In genomic region chr15:73984208-73984979, GRCh38 we compare ENCODE assay signal across 10 cellular contexts. TPM values are rescaled to one million over a fixed set of nuclear protein-coding genes. Genes with fewer than 3 reads are reported as not detected.
DNase-seq lines count a peak whose midpoint lies in the region; ATAC-seq, FAIRE-seq and TF ChIP-seq lines count a peak whose summit lies in the region.
"Had no signal": no experiment of that assay in that cellular context is flagged by ENCODE, and none has a peak within 500 bp of the region (broad histone marks: within the 10 kb centered on the region; RNA-seq: fewer than 3 reads in every experiment).

No MANE protein-coding gene starts in this region.

- dilution Hi-C loops in keratinocyte (cut with MboI; ENCODE audit: extremely low pct_ligation_motif_present, low sequenced_read_pairs) = no loop called here

- TF ChIP-seq RAD21 in Ishikawa (IDR thresholded peaks at IDR 0.05; ENCODE audit: low read depth) = no peak

- no peak overlapping the region for H3K9ac ChIP-seq in keratinocyte (ENCODE audit: control insufficient read depth, extremely low read depth, insufficient read depth, low read length)

- no peak for TF ChIP-seq CTCF in keratinocyte (optimal IDR thresholded peaks at IDR 0.05 in 1 of 3, IDR thresholded peaks at IDR 0.05 in 1 of 3, conservative IDR thresholded peaks at IDR 0.05 in 1 of 3; ENCODE audit: extremely low read depth in 1 of 3, insufficient read depth in 2 of 3, low read length in 3 of 3)

- peak overlapping the region; percentile 68 for H3K27ac Mint-ChIP-seq in activated T-helper 1 cell treated with anti-CD3 and anti-CD28 coated beads, Interleukin-12 subunit alpha, Interleukin-12 subunit beta, Interleukin-2, Interleukin-4 antibody, amounts not matched to agents 30 ng/mL and 10 ng/mL and 1 ng/mL, durations not matched to agents 14 hours and 24 hours and 36 hours
- peak overlapping the region; percentile 62 for H3K27ac Mint-ChIP-seq in stimulated activated memory B cell treated with anti-CD40 and anti-IgM and Interleukin-4, amounts not matched to agents 10 μg/mL and 1 μg/mL and 100 μg/mL, for 72 hours

- H3K27ac ChIP-seq in keratinocyte (ENCODE audit: control insufficient read depth, insufficient read depth, low read length) = no peak overlapping the region

- H2AFZ ChIP-seq in keratinocyte (ENCODE audit: control insufficient read depth, low read length) = no peak overlapping the region

- peaks cover 3% of the 10 kb centered on the region for H3K36me3 Mint-ChIP-seq in activated T-helper 1 cell treated with anti-CD3 and anti-CD28 coated beads, Interleukin-12 subunit alpha, Interleukin-12 subunit beta, Interleukin-2, Interleukin-4 antibody, amounts not matched to agents 30 ng/mL and 10 ng/mL and 1 ng/mL, durations not matched to agents 14 hours and 24 hours and 36 hours (ENCODE audit: low read depth)
- peaks cover 22% of the 10 kb centered on the region for H3K36me3 Mint-ChIP-seq in stimulated activated memory B cell treated with anti-CD40 and anti-IgM and Interleukin-4, amounts not matched to agents 10 μg/mL and 1 μg/mL and 100 μg/mL, for 72 hours

- no peaks in the 10 kb centered on the region for H3K27me3 Mint-ChIP-seq in activated T-helper 1 cell treated with anti-CD3 and anti-CD28 coated beads, Interleukin-12 subunit alpha, Interleukin-12 subunit beta, Interleukin-2, Interleukin-4 antibody, amounts not matched to agents 30 ng/mL and 10 ng/mL and 1 ng/mL, durations not matched to agents 14 hours and 24 hours and 36 hours (ENCODE audit: insufficient read depth)
- H3K27me3 Mint-ChIP-seq in stimulated activated memory B cell treated with anti-CD40 and anti-IgM and Interleukin-4, amounts not matched to agents 10 μg/mL and 1 μg/mL and 100 μg/mL, for 72 hours = no peaks in the 10 kb centered on the region

- H3K4me1 Mint-ChIP-seq in activated T-helper 1 cell treated with anti-CD3 and anti-CD28 coated beads, Interleukin-12 subunit alpha, Interleukin-12 subunit beta, Interleukin-2, Interleukin-4 antibody, amounts not matched to agents 30 ng/mL and 10 ng/mL and 1 ng/mL, durations not matched to agents 14 hours and 24 hours and 36 hours (ENCODE audit: low read depth) = peaks cover 62% of the 10 kb centered on the region
- H3K4me1 Mint-ChIP-seq in stimulated activated memory B cell treated with anti-CD40 and anti-IgM and Interleukin-4, amounts not matched to agents 10 μg/mL and 1 μg/mL and 100 μg/mL, for 72 hours = peaks cover 74% of the 10 kb centered on the region

- no peak overlapping the region for H3K4me3 Mint-ChIP-seq in activated T-helper 1 cell treated with anti-CD3 and anti-CD28 coated beads, Interleukin-12 subunit alpha, Interleukin-12 subunit beta, Interleukin-2, Interleukin-4 antibody, amounts not matched to agents 30 ng/mL and 10 ng/mL and 1 ng/mL, durations not matched to agents 14 hours and 24 hours and 36 hours
- no peak overlapping the region for H3K4me3 Mint-ChIP-seq in stimulated activated memory B cell treated with anti-CD40 and anti-IgM and Interleukin-4, amounts not matched to agents 10 μg/mL and 1 μg/mL and 100 μg/mL, for 72 hours

- no peak overlapping the region for H3K4me2 ChIP-seq in keratinocyte (ENCODE audit: control insufficient read depth, extremely low read depth, insufficient read depth, low read depth, low read length)

- H3K9me3 Mint-ChIP-seq in activated T-helper 1 cell treated with anti-CD3 and anti-CD28 coated beads, Interleukin-12 subunit alpha, Interleukin-12 subunit beta, Interleukin-2, Interleukin-4 antibody, amounts not matched to agents 30 ng/mL and 10 ng/mL and 1 ng/mL, durations not matched to agents 14 hours and 24 hours and 36 hours = no peaks in the 10 kb centered on the region
- no peaks in the 10 kb centered on the region for H3K9me3 Mint-ChIP-seq in stimulated activated memory B cell treated with anti-CD40 and anti-IgM and Interleukin-4, amounts not matched to agents 10 μg/mL and 1 μg/mL and 100 μg/mL, for 72 hours

- no peak for TF ChIP-seq EP300 in Ishikawa (IDR thresholded peaks at IDR 0.05; ENCODE audit: borderline replicate concordance)

- H3K9me1 ChIP-seq in keratinocyte (ENCODE audit: control insufficient read depth, extremely low read depth, insufficient read depth, low read length) = no peaks in the 10 kb centered on the region

- peak; percentile 32 for FAIRE-seq in keratinocyte (lab: Jason Lieb, UNC)

- DNase-seq in activated T-helper 1 cell treated with anti-CD3 and anti-CD28 coated beads, Interleukin-12 subunit alpha, Interleukin-12 subunit beta, Interleukin-2, Interleukin-4 antibody, amounts not matched to agents 30 ng/mL and 10 ng/mL and 1 ng/mL, durations not matched to agents 14 hours and 24 hours and 36 hours (ENCODE audit: low spot score) = no peak
- no peak for DNase-seq in keratinocyte (ENCODE audit: low read depth, low spot score)
- DNase-seq in germinal center (ENCODE audit: low spot score) = no peak
- DNase-seq in SIG-M5 treated with dmso at 0.1 percent for 504 hours (lab: John Stamatoyannopoulos, UW; ENCODE audit: unreplicated experiment) = no peak
- DNase-seq in RPMI8226 = no peak
- DNase-seq: activated CD4-positive, CD25-positive, alpha-beta regulatory T cell treated with anti-CD3 and anti-CD28 coated beads, Interleukin-2, amount 50 U/mL, for 72 hours; NCI-H2081 treated with DMSO at 0.1 percent for 48 hours; retina had no signal

- peaks cover 74% of the 10 kb centered on the region for H3K4me1 ChIP-seq in keratinocyte (ENCODE audit: control insufficient read depth, extremely low read depth, insufficient read depth, low read length)

- no peaks in the 10 kb centered on the region for H3K9me3 ChIP-seq in keratinocyte (ENCODE audit: control insufficient read depth, low read depth, low read length)

- no peak for ATAC-seq in stimulated activated memory B cell treated with anti-CD40 and anti-IgM and Interleukin-4, amounts not matched to agents 10 μg/mL and 1 μg/mL and 100 μg/mL, for 72 hours

- H3K4me3 ChIP-seq in keratinocyte (ENCODE audit: control insufficient read depth in 2 of 3, extremely low read depth in 1 of 3, insufficient read depth in 2 of 3, low read depth in 1 of 3, low read length in 3 of 3) = no peak overlapping the region

- H4K20me1 ChIP-seq in keratinocyte (ENCODE audit: control insufficient read depth, extremely low read depth, insufficient read depth, low read length) = no peaks in the 10 kb centered on the region

- no peaks in the 10 kb centered on the region for H3K79me2 ChIP-seq in keratinocyte (ENCODE audit: control insufficient read depth, insufficient read depth, low read length)

- H3K36me3 ChIP-seq in keratinocyte (ENCODE audit: control insufficient read depth in 2 of 2, extremely low read depth in 1 of 2, insufficient read depth in 2 of 2, low read length in 2 of 2) = peaks cover 0 to 4% of the 10 kb centered on the region in 2 experiments

- intact Hi-C loops in activated T-helper 1 cell treated with anti-CD3 and anti-CD28 coated beads, Interleukin-12 subunit alpha, Interleukin-12 subunit beta, Interleukin-2, Interleukin-4 antibody, amounts not matched to agents 30 ng/mL and 10 ng/mL and 1 ng/mL, durations not matched to agents 14 hours and 24 hours and 36 hours (cut with micrococcal nuclease) = no loop called here

- H3K27me3 ChIP-seq in keratinocyte (ENCODE audit: control insufficient read depth, extremely low read depth, insufficient read depth, low read length) = no peaks in the 10 kb centered on the region

TF ChIP-seq in Ishikawa, 13 proteins besides CTCF, POLR2A, EP300 and RAD21:
- TF ChIP-seq ZBTB7A (IDR thresholded peaks at IDR 0.05; ENCODE audit: low read depth) = no peak
- no peak for TF ChIP-seq TAF1 (IDR thresholded peaks at IDR 0.05; ENCODE audit: low read depth)
- no peak for TF ChIP-seq CREB1 (IDR thresholded peaks at IDR 0.05; ENCODE audit: low read depth)
- 0 out of 2 replicates have a peak, but pooled peaks have one; percentile 19 for TF ChIP-seq NFIC (IDR thresholded peaks at IDR 0.05)
- no peak for TF ChIP-seq TCF12 (IDR thresholded peaks at IDR 0.05; ENCODE audit: low read depth)
TF ChIP-seq in Ishikawa: peak in this region for 1.

RNA-seq across cellular contexts. Expression of gene STOML1, which starts 7.7 kb away (rescaled TPM):
- total RNA-seq in activated T-helper 1 cell treated with anti-CD3 and anti-CD28 coated beads, Interleukin-12 subunit alpha, Interleukin-12 subunit beta, Interleukin-2, Interleukin-4 antibody, amounts not matched to agents 30 ng/mL and 10 ng/mL and 1 ng/mL, durations not matched to agents 14 hours and 24 hours and 36 hours = 10.6 and 11.6 TPM in 2 replicates
- polyA plus RNA-seq in keratinocyte = 7.0 to 12.9 TPM (median 9.4 TPM) in 3 replicates
- polyA plus RNA-seq in keratinocyte (2011; ENCODE audit: low read depth) = 1.9 TPM
- 3.8 and 10.0 TPM in 2 replicates for polyA plus RNA-seq in keratinocyte (2011; cell fraction: cytosol; rRNA removed)
- 14.0 and 17.0 TPM in 2 replicates for polyA plus RNA-seq in keratinocyte (2011; cell fraction: nucleus; rRNA removed)
- 6.7 and 12.2 TPM in 2 replicates for polyA plus RNA-seq in keratinocyte (2012; ENCODE audit: low replicate concordance)
- 5.5 to 11.7 TPM (median 8.4 TPM) in 3 replicates for polyA minus RNA-seq in keratinocyte
- polyA minus RNA-seq in keratinocyte (2011; cell fraction: cytosol; rRNA and poly(A)+ RNA removed) = 14.6 TPM
- polyA minus RNA-seq in keratinocyte (2011; cell fraction: nucleus; rRNA and poly(A)+ RNA removed) = 10.2 and 12.7 TPM in 2 replicates

RNA-seq across cellular contexts. Expression of gene PML, which starts 10.1 kb away (rescaled TPM):
- 62.0 and 63.6 TPM in 2 replicates for total RNA-seq in activated T-helper 1 cell treated with anti-CD3 and anti-CD28 coated beads, Interleukin-12 subunit alpha, Interleukin-12 subunit beta, Interleukin-2, Interleukin-4 antibody, amounts not matched to agents 30 ng/mL and 10 ng/mL and 1 ng/mL, durations not matched to agents 14 hours and 24 hours and 36 hours
- 20.5 to 44.3 TPM (median 24.9 TPM) in 3 replicates for polyA plus RNA-seq in keratinocyte
- polyA plus RNA-seq in keratinocyte (2011; ENCODE audit: low read depth) = 27.9 TPM
- polyA plus RNA-seq in keratinocyte (2011; cell fraction: cytosol; rRNA removed) = 22.0 and 44.7 TPM in 2 replicates
- 81.8 and 110 TPM in 2 replicates for polyA plus RNA-seq in keratinocyte (2011; cell fraction: nucleus; rRNA removed)
- 29.6 and 110 TPM in 2 replicates for polyA plus RNA-seq in keratinocyte (2012; ENCODE audit: low replicate concordance)
- polyA minus RNA-seq in keratinocyte = 42.4 to 149 TPM (median 45.8 TPM) in 3 replicates
- polyA minus RNA-seq in keratinocyte (2011; cell fraction: cytosol; rRNA and poly(A)+ RNA removed) = 112 TPM
- polyA minus RNA-seq in keratinocyte (2011; cell fraction: nucleus; rRNA and poly(A)+ RNA removed) = 87.6 and 115 TPM in 2 replicates

RNA-seq across cellular contexts. Expression of gene LOXL1, which starts 58.1 kb away (rescaled TPM):
- 0.34 and 1.3 TPM in 2 replicates for total RNA-seq in activated T-helper 1 cell treated with anti-CD3 and anti-CD28 coated beads, Interleukin-12 subunit alpha, Interleukin-12 subunit beta, Interleukin-2, Interleukin-4 antibody, amounts not matched to agents 30 ng/mL and 10 ng/mL and 1 ng/mL, durations not matched to agents 14 hours and 24 hours and 36 hours
- polyA plus RNA-seq in keratinocyte = 8.8 to 14.8 TPM (median 9.2 TPM) in 3 replicates
- 3.7 TPM for polyA plus RNA-seq in keratinocyte (2011; ENCODE audit: low read depth)
- polyA plus RNA-seq in keratinocyte (2011; cell fraction: cytosol; rRNA removed) = 8.2 and 13.2 TPM in 2 replicates
- polyA plus RNA-seq in keratinocyte (2011; cell fraction: nucleus; rRNA removed) = 13.6 and 28.2 TPM in 2 replicates
- polyA plus RNA-seq in keratinocyte (2012; ENCODE audit: low replicate concordance) = 10.2 and 14.9 TPM in 2 replicates
- 18.3 to 36.7 TPM (median 23.4 TPM) in 3 replicates for polyA minus RNA-seq in keratinocyte
- polyA minus RNA-seq in keratinocyte (2011; cell fraction: cytosol; rRNA and poly(A)+ RNA removed) = 22.6 TPM
- 13.4 and 20.4 TPM in 2 replicates for polyA minus RNA-seq in keratinocyte (2011; cell fraction: nucleus; rRNA and poly(A)+ RNA removed)
